In the genomic region with DNA sequence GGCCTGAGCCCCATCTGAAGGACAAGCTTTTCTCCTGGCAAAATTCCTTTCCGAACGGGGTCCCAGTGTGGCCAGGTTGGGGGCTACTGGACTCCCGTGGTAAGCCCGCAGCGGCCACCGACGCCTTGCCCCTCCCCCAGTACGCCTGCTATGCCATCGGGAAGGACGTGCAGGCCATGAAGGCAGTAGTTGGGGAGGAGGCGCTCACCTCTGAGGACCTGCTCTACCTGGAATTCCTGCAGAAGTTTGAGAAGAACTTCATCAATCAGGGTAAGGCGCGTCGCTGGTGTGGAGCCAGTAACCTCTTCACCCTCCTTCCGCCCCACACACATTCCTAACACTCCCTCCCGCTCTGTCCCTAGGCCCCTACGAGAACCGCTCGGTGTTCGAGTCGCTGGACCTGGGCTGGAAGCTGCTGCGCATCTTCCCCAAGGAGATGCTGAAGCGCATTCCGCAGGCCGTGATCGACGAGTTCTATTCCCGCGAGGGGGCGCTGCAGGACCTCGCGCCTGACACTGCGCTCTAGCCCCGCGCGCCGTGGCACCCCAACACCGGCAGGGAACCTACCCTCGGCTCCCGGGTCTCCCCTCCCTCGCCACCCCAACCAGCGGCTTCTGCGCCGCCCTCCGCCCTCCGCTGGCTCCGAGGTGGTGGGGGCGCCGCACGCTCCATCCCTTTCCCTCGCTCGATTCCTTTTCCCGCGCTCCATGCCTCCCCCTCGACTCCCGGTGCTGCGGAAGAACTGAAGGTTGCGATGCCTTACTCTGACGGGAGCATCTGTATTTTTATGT, we compare ENCODE assay signal across 8 cellular contexts. TPM values are rescaled to one million over a fixed set of nuclear protein-coding genes. Genes with fewer than 3 reads are reported as not detected.
DNase-seq lines count a peak whose midpoint lies in the region; ATAC-seq and TF ChIP-seq lines count a peak whose summit lies in the region.

No MANE protein-coding gene starts in this region.

- TF ChIP-seq CTCF in BJ (IDR thresholded peaks at IDR 0.05; ENCODE audit: insufficient read depth, low read depth, low read length) (peak; percentile 83), coronary artery (IDR thresholded peaks at IDR 0.05) (peak; percentile 89), liver (IDR thresholded peaks at IDR 0.05; ENCODE audit: low read depth, low read length, missing input control) (peak; percentile 60)

- H3K27me3 ChIP-seq in BJ (ENCODE audit: control insufficient read depth, insufficient read depth, low read length) = peaks cover 1% of the 10 kb centered on the region; the same call in 1 of the 2 replicates
- peaks cover 3 to 11% (median 7%) of the 10 kb centered on the region in 4 donors for H3K27me3 ChIP-seq in liver (ENCODE audit: control insufficient read depth in 4 of 4, insufficient read depth in 4 of 4, low read length in 3 of 4)

- H3K9ac ChIP-seq in liver (ENCODE audit: low read depth in 1 of 2, low read length in 2 of 2) = no peak overlapping the region

- H3K27me3 Mint-ChIP-seq in IgD-negative memory B cell = peaks cover 20% of the 10 kb centered on the region
- peaks cover 37% of the 10 kb centered on the region for H3K27me3 Mint-ChIP-seq in activated CD4-positive, alpha-beta T cell treated with anti-CD3 and anti-CD28 coated beads, Interleukin-2, amount 10 ng/mL, durations not matched to agents 24 days and 14 days

- POLR2A ChIA-PET in BJ (lab: Charles Lee) = no interaction called here

- H3K27ac Mint-ChIP-seq in IgD-negative memory B cell = peak overlapping the region in 2 of 3 donors; percentile 34 to 69
- H3K27ac Mint-ChIP-seq in activated CD4-positive, alpha-beta T cell treated with anti-CD3 and anti-CD28 coated beads, Interleukin-2, amount 10 ng/mL, durations not matched to agents 24 days and 14 days = no peak overlapping the region

- CTCF ChIA-PET in BJ (lab: Yijun Ruan, JAX) = interaction anchor here (0.7 to 6.3 kb wide), 17 partner anchors 9 to 188 kb away, joined by 3 to 46 read pairs (median 5); a partner anchor contains a TSS

- TF ChIP-seq RAD21 in liver (IDR thresholded peaks at IDR 0.05) = peak; percentile 72 to 81

- H3K36me3 Mint-ChIP-seq in IgD-negative memory B cell = peaks cover 2% of the 10 kb centered on the region
- H3K36me3 Mint-ChIP-seq in activated CD4-positive, alpha-beta T cell treated with anti-CD3 and anti-CD28 coated beads, Interleukin-2, amount 10 ng/mL, durations not matched to agents 24 days and 14 days (ENCODE audit: low read depth) = no peaks in the 10 kb centered on the region

- peak overlapping the region; percentile 54 to 87 (median 80) for H3K4me3 Mint-ChIP-seq in IgD-negative memory B cell
- peak overlapping the region; percentile 90 for H3K4me3 Mint-ChIP-seq in activated CD4-positive, alpha-beta T cell treated with anti-CD3 and anti-CD28 coated beads, Interleukin-2, amount 10 ng/mL, durations not matched to agents 24 days and 14 days

- peak; percentile 84 for ATAC-seq in GM19467 (IDR thresholded peaks at IDR 0.05; ENCODE audit: unreplicated experiment)

- DNase-seq in BJ (ENCODE audit: low read depth) (no peak), coronary artery (ENCODE audit: low spot score) (peak; percentile 79), NCI-H774 (lab: John Stamatoyannopoulos, UW) (no peak)
- peak; percentile 95 for DNase-seq in activated CD4-positive, alpha-beta T cell treated with anti-CD3 and anti-CD28 coated beads, Interleukin-2, amount 10 ng/mL, durations not matched to agents 24 days and 14 days
- peak; percentile 82 for DNase-seq in stimulated activated CD4-positive, alpha-beta T cell treated with anti-CD3 and anti-CD28 coated beads, Interleukin-4, amount 100 ng/mL, for 24 hours

- H3K9me3 ChIP-seq in liver (ENCODE audit: control insufficient read depth in 4 of 4, low read length in 3 of 4) = no peaks in the 10 kb centered on the region

- H3K27ac ChIP-seq in coronary artery = no peak overlapping the region
- no peak overlapping the region for H3K27ac ChIP-seq in liver (ENCODE audit: low read depth in 1 of 2, low read length in 2 of 2)

- no peaks in the 10 kb centered on the region for H3K9me3 Mint-ChIP-seq in IgD-negative memory B cell
- no peaks in the 10 kb centered on the region for H3K9me3 Mint-ChIP-seq in activated CD4-positive, alpha-beta T cell treated with anti-CD3 and anti-CD28 coated beads, Interleukin-2, amount 10 ng/mL, durations not matched to agents 24 days and 14 days

- H3K4me3 ChIP-seq in BJ (ENCODE audit: low read depth, low read length) (peak overlapping the region; percentile 37), coronary artery (peak overlapping the region; percentile 70), liver (ENCODE audit: low read depth in 1 of 3, low read length in 3 of 3) (peak overlapping the region in 1 of 3 donors; percentile 41)

- H3K4me1 ChIP-seq in liver (ENCODE audit: control insufficient read depth in 4 of 4, insufficient read depth in 4 of 4, low read length in 3 of 4) = peaks cover 0 to 8% (median under 1%) of the 10 kb centered on the region in 4 donors

- H3K36me3 ChIP-seq in BJ (ENCODE audit: control insufficient read depth, insufficient read depth, low read length) (no peaks in the 10 kb centered on the region), liver (ENCODE audit: control insufficient read depth in 4 of 4, insufficient read depth in 3 of 4, low read depth in 1 of 4, low read length in 3 of 4) (no peaks in the 10 kb centered on the region)

- intact Hi-C loops in activated CD4-positive, alpha-beta T cell treated with anti-CD3 and anti-CD28 coated beads, Interleukin-2, amount 10 ng/mL, durations not matched to agents 24 days and 14 days (cut with micrococcal nuclease) = loop anchor here (1.0 to 2.0 kb wide), 4 partner anchors 13 to 37 kb away; no protein-coding TSS in a partner anchor

- WGBS in liver = 4% methylated on average over 59 of the region's 59 CpGs

- peaks cover 4 to 5% (median 5%) of the 10 kb centered on the region in 3 donors for H3K4me1 Mint-ChIP-seq in IgD-negative memory B cell
- H3K4me1 Mint-ChIP-seq in activated CD4-positive, alpha-beta T cell treated with anti-CD3 and anti-CD28 coated beads, Interleukin-2, amount 10 ng/mL, durations not matched to agents 24 days and 14 days = peaks cover 7% of the 10 kb centered on the region

TF ChIP-seq in liver, 16 proteins besides CTCF, POLR2A, EP300 and RAD21:
- TF ChIP-seq FOXA1 (IDR thresholded peaks at IDR 0.05) (no peak), SP1 (IDR thresholded peaks at IDR 0.05) (no peak), GABPA (IDR thresholded peaks at IDR 0.05 in 1 of 2, conservative IDR thresholded peaks at IDR 0.05 in 1 of 2) (no peak), NR2F2 (IDR thresholded peaks at IDR 0.05) (no peak), EGR1 (IDR thresholded peaks at IDR 0.05; ENCODE audit: low read depth in 2 of 2) (no peak), YY1 (IDR thresholded peaks at IDR 0.05) (no peak), RXRA (IDR thresholded peaks at IDR 0.05) (no peak), FOXA2 (IDR thresholded peaks at IDR 0.05) (no peak), HNF4G (IDR thresholded peaks at IDR 0.05) (no peak)
- TF ChIP-seq, protein P1, sequence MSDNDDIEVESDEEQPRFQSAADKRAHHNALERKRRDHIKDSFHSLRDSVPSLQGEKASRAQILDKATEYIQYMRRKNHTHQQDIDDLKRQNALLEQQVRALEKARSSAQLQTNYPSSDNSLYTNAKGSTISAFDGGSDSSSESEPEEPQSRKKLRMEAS (IDR thresholded peaks at IDR 0.05) = no peak
- TF ChIP-seq, protein P2, sequence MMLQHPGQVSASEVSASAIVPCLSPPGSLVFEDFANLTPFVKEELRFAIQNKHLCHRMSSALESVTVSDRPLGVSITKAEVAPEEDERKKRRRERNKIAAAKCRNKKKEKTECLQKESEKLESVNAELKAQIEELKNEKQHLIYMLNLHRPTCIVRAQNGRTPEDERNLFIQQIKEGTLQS (IDR thresholded peaks at IDR 0.05) = no peak
- TF ChIP-seq, protein P3, sequence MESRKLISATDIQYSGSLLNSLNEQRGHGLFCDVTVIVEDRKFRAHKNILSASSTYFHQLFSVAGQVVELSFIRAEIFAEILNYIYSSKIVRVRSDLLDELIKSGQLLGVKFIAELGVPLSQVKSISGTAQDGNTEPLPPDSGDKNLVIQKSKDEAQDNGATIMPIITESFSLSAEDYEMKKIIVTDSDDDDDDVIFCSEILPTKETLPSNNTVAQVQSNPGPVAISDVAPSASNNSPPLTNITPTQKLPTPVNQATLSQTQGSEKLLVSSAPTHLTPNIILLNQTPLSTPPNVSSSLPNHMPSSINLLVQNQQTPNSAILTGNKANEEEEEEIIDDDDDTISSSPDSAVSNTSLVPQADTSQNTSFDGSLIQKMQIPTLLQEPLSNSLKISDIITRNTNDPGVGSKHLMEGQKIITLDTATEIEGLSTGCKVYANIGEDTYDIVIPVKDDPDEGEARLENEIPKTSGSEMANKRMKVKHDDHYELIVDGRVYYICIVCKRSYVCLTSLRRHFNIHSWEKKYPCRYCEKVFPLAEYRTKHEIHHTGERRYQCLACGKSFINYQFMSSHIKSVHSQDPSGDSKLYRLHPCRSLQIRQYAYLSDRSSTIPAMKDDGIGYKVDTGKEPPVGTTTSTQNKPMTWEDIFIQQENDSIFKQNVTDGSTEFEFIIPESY (IDR thresholded peaks at IDR 0.05) = no peak

RNA-seq across cellular contexts. Expression of a gene that starts 13.6 kb away (rescaled TPM):
- polyA plus RNA-seq in BJ (2011; rRNA removed) = 0.36 and 0.43 TPM in 2 replicates
- 0.98 and 1.00 TPM in 2 replicates for polyA minus RNA-seq in BJ (2011; rRNA and poly(A)+ RNA removed)
- polyA plus RNA-seq in IgD-negative memory B cell = not detected
- total RNA-seq in activated CD4-positive, alpha-beta T cell treated with anti-CD3 and anti-CD28 coated beads, Interleukin-2, amount 10 ng/mL, durations not matched to agents 24 days and 14 days = not detected in 2 replicates
- total RNA-seq in liver = under 1 TPM; 0.33 to 0.50 TPM
- under 1 TPM; 0.29 to 0.46 TPM for polyA plus RNA-seq in liver

RNA-seq across cellular contexts. Expression of a gene that starts 29.1 kb away (rescaled TPM):
- polyA plus RNA-seq in BJ (2011; rRNA removed) (0.85 and 1.3 TPM in 2 replicates), IgD-negative memory B cell (not detected), liver (not detected)
- not detected in 2 replicates for polyA minus RNA-seq in BJ (2011; rRNA and poly(A)+ RNA removed)
- not detected in 2 replicates for total RNA-seq in activated CD4-positive, alpha-beta T cell treated with anti-CD3 and anti-CD28 coated beads, Interleukin-2, amount 10 ng/mL, durations not matched to agents 24 days and 14 days
- not detected for total RNA-seq in liver

RNA-seq across cellular contexts. Expression of a gene that starts 29.9 kb away (rescaled TPM):
- polyA plus RNA-seq in BJ (2011; rRNA removed) (83.2 and 101 TPM in 2 replicates), IgD-negative memory B cell (24.9 TPM), liver (10 to 100 TPM; 14.2 to 33.8 TPM)
- 62.9 and 67.7 TPM in 2 replicates for polyA minus RNA-seq in BJ (2011; rRNA and poly(A)+ RNA removed)
- total RNA-seq in activated CD4-positive, alpha-beta T cell treated with anti-CD3 and anti-CD28 coated beads, Interleukin-2, amount 10 ng/mL, durations not matched to agents 24 days and 14 days = 81.7 and 88.8 TPM in 2 replicates
- total RNA-seq in liver = 10 to 100 TPM; 15.0 to 54.8 TPM

Comparison
In these comparisons a context has a peak if more than half of its experiments do, and no peak if none do; other contexts are left out.
1. DNase-seq: peak in activated CD4-positive, alpha-beta T cell treated with anti-CD3 and anti-CD28 coated beads, Interleukin-2, amount 10 ng/mL, durations not matched to agents 24 days and 14 days (single experiment), coronary artery (single experiment) and stimulated activated CD4-positive, alpha-beta T cell treated with anti-CD3 and anti-CD28 coated beads, Interleukin-4, amount 100 ng/mL, for 24 hours (single experiment); none in BJ (single experiment) and NCI-H774 (single experiment).
2. Peak in every context shown above with its lines, with median percentiles within 50 percentile points of each other: CTCF ChIP-seq.